In the genomic region with DNA sequence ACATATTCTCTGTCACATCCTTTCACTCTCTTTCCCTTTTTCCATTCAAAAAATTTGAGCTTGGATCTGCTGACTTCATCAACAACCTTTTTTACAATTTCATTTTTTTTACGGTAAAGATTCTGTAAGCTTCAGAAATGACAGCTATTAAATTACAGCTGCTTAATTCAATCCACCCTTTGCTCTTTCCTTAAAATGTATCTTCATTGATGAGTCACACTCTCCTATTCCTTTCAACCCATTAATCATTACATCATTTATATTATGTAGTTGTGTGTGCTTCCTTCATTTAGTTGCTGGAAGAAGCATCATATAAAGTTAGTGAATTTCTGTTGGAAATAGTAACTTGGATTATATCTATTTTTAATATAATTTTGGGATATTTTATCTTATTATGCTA, we compare ENCODE assay signal across 27 cellular contexts.
"Had no signal": no experiment of that assay in that cellular context is flagged by ENCODE, and none has a peak within 500 bp of the region (broad histone marks: within the 10 kb centered on the region; RNA-seq: fewer than 3 reads in every experiment).

No MANE protein-coding gene starts in this region.

- H3K9me3 ChIP-seq: left lung, lower lobe of right lung, psoas muscle, right atrium auricular region, stomach, thyroid gland, upper lobe of left lung had no signal

- H3K9ac ChIP-seq: neural progenitor cell, parathyroid adenoma had no signal

- H3K27ac ChIP-seq: epithelial cell of prostate, left lung, lower lobe of right lung, neural progenitor cell, parathyroid adenoma, psoas muscle, right atrium auricular region, stomach, thyroid gland, upper lobe of left lung had no signal

- H2AFZ ChIP-seq: neural progenitor cell, parathyroid adenoma had no signal

- H3K4me1 ChIP-seq: left lung, lower lobe of right lung, neural progenitor cell, parathyroid adenoma, psoas muscle, right atrium auricular region, stomach, thyroid gland, upper lobe of left lung had no signal

- H3K27me3 ChIP-seq: left lung, neural progenitor cell, right atrium auricular region, stomach, thyroid gland, upper lobe of left lung had no signal

- H3K36me3 ChIP-seq: left lung, lower lobe of right lung, neural progenitor cell, right atrium auricular region, stomach, thyroid gland, upper lobe of left lung had no signal

- DNase-seq: activated CD4-positive, alpha-beta T cell treated with anti-CD3 and anti-CD28 coated beads for 36 hours; activated CD4-positive, CD25-positive, alpha-beta regulatory T cell; activated CD8-positive, alpha-beta memory T cell treated with anti-CD3 and anti-CD28 coated beads, Interleukin-2, amount 50 U/mL, for 4 hours; activated effector memory CD4-positive, alpha-beta T cell treated with anti-CD3 and anti-CD28 coated beads, Interleukin-2, amount 50 U/mL, for 16 hours; activated naive CD4-positive, alpha-beta T cell treated with anti-CD3 and anti-CD28 coated beads, Interleukin-2, amount 50 U/mL, for 16 hours; activated T-cell treated with anti-CD3 and anti-CD28 coated beads, Interleukin-2, amount 50 U/mL, for 1 hour; amygdala; central memory CD4-positive, alpha-beta T cell; endodermal cell; head of caudate nucleus; hippocampal formation; left lung; lower lobe of right lung; mesenchymal stem cell; natural killer cell; occipital lobe; psoas muscle; stimulated activated CD4-positive, alpha-beta T cell treated with anti-CD3 and anti-CD28 coated beads, Interleukin-15, amount 100 ng/mL, for 24 hours; stimulated activated CD4-positive, alpha-beta T cell treated with anti-CD3 and anti-CD28 coated beads, Interleukin-2, amount 100 ng/mL, for 24 hours; stimulated activated naive B cell treated with anti-CD40 and anti-IgM and Interleukin-4, amounts not matched to agents 10 μg/mL and 1 μg/mL and 100 μg/mL, for 72 hours; stomach; thyroid gland; upper lobe of left lung had no signal

- H3K4me2 ChIP-seq: neural progenitor cell had no signal

- H3K4me3 ChIP-seq: left lung, lower lobe of right lung, neural progenitor cell, psoas muscle, right atrium auricular region, stomach, thyroid gland, upper lobe of left lung had no signal

- H3K79me2 ChIP-seq: parathyroid adenoma had no signal
